In the genomic region with DNA sequence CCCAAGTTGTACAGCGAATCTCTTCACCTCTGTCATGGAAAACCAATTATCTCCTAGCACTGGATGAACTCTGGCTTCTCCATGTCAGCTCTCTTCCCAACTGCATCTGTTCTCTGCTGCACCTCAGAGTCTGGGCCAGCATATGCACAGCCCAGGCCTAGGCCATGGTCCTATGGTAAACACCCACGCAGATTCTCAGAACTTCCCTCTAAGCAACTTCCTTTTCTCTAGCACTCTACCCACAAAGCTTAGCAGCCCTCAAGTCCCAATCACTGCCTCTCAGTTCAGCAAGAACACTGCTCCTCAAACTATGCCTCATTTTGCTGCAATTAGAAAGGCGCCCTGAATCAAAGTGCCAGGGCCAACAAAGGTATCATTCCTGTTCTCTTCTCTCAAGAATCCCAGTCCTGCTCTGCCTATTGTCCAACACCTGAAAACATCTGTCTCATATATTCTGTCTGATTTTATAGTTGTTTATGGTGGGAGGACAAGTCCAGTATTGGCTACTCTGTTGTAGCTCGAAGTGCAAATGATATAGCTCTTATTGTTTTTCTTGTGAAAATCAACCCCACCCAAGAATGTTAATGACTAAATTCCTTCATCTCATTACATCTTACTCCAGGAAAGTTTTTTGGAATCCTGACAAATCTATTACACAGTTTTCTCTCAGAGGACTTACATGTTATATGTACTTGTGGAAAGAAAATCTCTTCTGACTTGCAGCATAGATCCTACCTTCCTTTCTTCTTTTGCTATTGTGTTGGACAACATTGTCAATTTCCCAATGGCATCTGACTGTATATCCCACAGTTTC, we compare ENCODE assay signal across 12 cellular contexts.
A peak's percentile ranks its signal among the peaks of the same experiment; 100 is the strongest.
DNase-seq lines count a peak whose midpoint lies in the region; ATAC-seq and TF ChIP-seq lines count a peak whose summit lies in the region.
"Had no signal": no experiment of that assay in that cellular context is flagged by ENCODE, and none has a peak within 500 bp of the region (broad histone marks: within the 10 kb centered on the region; RNA-seq: fewer than 3 reads in every experiment).

No MANE protein-coding gene starts in this region.

- DNase-seq in GM13977 (ENCODE audit: low spot score) (peak; percentile 10), GM20000 (ENCODE audit: low spot score) (peak; percentile 33), UCSD-AML1 (lab: John Stamatoyannopoulos, UW; ENCODE audit: unreplicated experiment) (peak; percentile 12), NCI-H345 treated with DMSO at 0.1 percent for 48 hours (lab: John Stamatoyannopoulos, UW; ENCODE audit: unreplicated experiment) (no peak), ACHN (no peak), RWPE1 (ENCODE audit: low spot score) (no peak)
- DNase-seq: activated CD8-positive, alpha-beta memory T cell treated with anti-CD3 and anti-CD28 coated beads, Interleukin-2, amount 10 ng/mL, durations not matched to agents 7 days and 5 days; left colon; NCI-H2171 had no signal

- no peak overlapping the region for H3K27ac ChIP-seq in RWPE1
- H3K27ac ChIP-seq: SK-N-MC had no signal

- POLR2A ChIA-PET in RWPE1 (lab: Yijun Ruan, JAX; ENCODE audit: low non-redundant PET): no interaction called here

- in situ Hi-C loops in GM13977 (cut with MboI; ENCODE audit: low pct_unique_long_range_greater_than_20kb, low sequenced_read_pairs, unreplicated experiment): no loop called here
- in situ Hi-C loops in ACHN (cut with HindIII; ENCODE audit: low pct_ligation_motif_present, low pct_unique_long_range_greater_than_20kb, low sequenced_read_pairs): no loop called here

- ATAC-seq in HG03095 (IDR thresholded peaks at IDR 0.05; ENCODE audit: unreplicated experiment): peak; percentile 96
- no peak for ATAC-seq in GM19455 (IDR thresholded peaks at IDR 0.05; ENCODE audit: unreplicated experiment)
- ATAC-seq: activated CD8-positive, alpha-beta memory T cell treated with anti-CD3 and anti-CD28 coated beads, Interleukin-2, amount 10 ng/mL, durations not matched to agents 7 days and 5 days; left colon had no signal

- CTCF ChIA-PET in RWPE1 (lab: Yijun Ruan, JAX): no interaction called here

- TF ChIP-seq CTCF in GM13977 (IDR thresholded peaks at IDR 0.05; ENCODE audit: extremely low read depth, insufficient read depth, missing control alignments) (no peak), GM20000 (IDR thresholded peaks at IDR 0.05; ENCODE audit: extremely low read depth, missing control alignments) (no peak), RWPE1 (conservative IDR thresholded peaks at IDR 0.05; ENCODE audit: low read depth) (no peak)

Comparison
In these comparisons a context has a peak if more than half of its experiments do, and no peak if none do; other contexts are left out.
1. DNase-seq: peak in GM13977 (single experiment), GM20000 (single experiment) and UCSD-AML1 (single experiment); none in NCI-H345 treated with DMSO at 0.1 percent for 48 hours (single experiment), ACHN (single experiment) and RWPE1 (single experiment).